9 cellular contexts compared by ENCODE assay signal in the genomic region with DNA sequence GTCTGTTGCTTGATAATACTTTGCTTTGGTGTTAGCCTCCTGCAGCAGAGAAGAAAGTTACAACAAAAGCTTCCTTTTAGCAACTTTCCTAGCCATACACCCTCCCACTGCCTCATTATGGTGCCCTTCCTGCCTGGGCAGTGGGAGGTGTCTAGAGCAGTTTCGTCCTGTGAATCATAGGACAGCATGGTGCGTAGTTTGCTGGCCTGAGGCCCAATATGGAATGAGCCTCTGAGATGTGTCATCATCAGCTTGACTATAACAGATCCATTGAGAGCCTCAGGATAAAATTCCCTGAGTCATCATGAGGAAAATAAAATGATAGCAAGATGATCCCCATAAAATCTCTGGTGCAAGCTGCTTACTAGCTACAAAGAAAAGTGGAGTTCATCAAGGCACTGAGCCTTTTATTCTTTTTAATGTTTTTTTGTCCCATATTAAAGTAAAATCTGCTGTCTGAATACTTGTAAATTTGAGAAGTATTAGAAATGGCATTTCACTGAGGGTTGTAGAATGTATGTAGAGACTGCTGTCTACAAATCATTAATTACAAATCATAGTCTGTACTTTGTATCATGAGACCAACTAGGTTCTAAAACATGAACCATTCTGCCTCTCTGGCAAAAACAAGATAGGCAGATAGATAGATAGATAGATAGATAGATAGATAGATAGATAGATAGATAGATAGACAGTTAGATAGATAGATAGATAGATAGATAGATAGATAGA.
DNase-seq lines count a peak whose midpoint lies in the region; ATAC-seq and TF ChIP-seq lines count a peak whose summit lies in the region.
"Had no signal": no experiment of that assay in that cellular context is flagged by ENCODE, and none has a peak within 500 bp of the region (broad histone marks: within the 10 kb centered on the region; RNA-seq: fewer than 3 reads in every experiment).

No MANE protein-coding gene starts in this region.

- H3K4me3 ChIP-seq in fibroblast of mammary gland (ENCODE audit: control insufficient read depth, low read depth, low read length): no peak overlapping the region
- no peak overlapping the region for H3K4me3 ChIP-seq in sigmoid colon
- no peak overlapping the region for H3K4me3 ChIP-seq in ovary

- ATAC-seq in HG02571 (IDR thresholded peaks at IDR 0.05; ENCODE audit: unreplicated experiment): no peak

- DNase-seq in GM04504 (ENCODE audit: low read depth): peak; percentile 94
- peak; percentile 92 for DNase-seq in RWPE1 (ENCODE audit: low spot score)
- DNase-seq in fibroblast of mammary gland (ENCODE audit: low read depth): peak; percentile 98
- DNase-seq in sigmoid colon: peak; percentile 78
- no peak for DNase-seq in T-helper 9 cell
- DNase-seq in ovary: no peak
- no peak for DNase-seq in SHP77 treated with DMSO at 0.1 percent for 48 hours (lab: John Stamatoyannopoulos, UW)
- DNase-seq: NCI-H2171 had no signal

- CTCF ChIA-PET in RWPE1 (lab: Yijun Ruan, JAX): interaction anchor here (0.7 kb wide), 2 partner anchors 52 to 341 kb away, joined by 3 to 5 read pairs; no protein-coding TSS in a partner anchor

- POLR2A ChIA-PET in RWPE1 (lab: Yijun Ruan, JAX; ENCODE audit: low non-redundant PET): no interaction called here

- TF ChIP-seq EP300 in sigmoid colon (IDR thresholded peaks at IDR 0.05) (no peak), ovary (IDR thresholded peaks at IDR 0.05) (no peak)

- TF ChIP-seq CTCF in RWPE1 (conservative IDR thresholded peaks at IDR 0.05; ENCODE audit: low read depth) (no peak), fibroblast of mammary gland (conservative IDR thresholded peaks at IDR 0.05; ENCODE audit: control insufficient read depth, insufficient read depth, low read depth, low read length) (no peak), sigmoid colon (IDR thresholded peaks at IDR 0.05) (no peak), ovary (IDR thresholded peaks at IDR 0.05) (no peak)

- TF ChIP-seq POLR2A in sigmoid colon (IDR thresholded peaks at IDR 0.05): no peak
- no peak for TF ChIP-seq POLR2A in ovary (IDR thresholded peaks at IDR 0.05)

- intact Hi-C loops in sigmoid colon (cut with DNase I): no loop called here
- intact Hi-C loops in ovary (cut with DNase I): no loop called here

- no peak overlapping the region for H3K27ac ChIP-seq in RWPE1
- no peak overlapping the region for H3K27ac ChIP-seq in sigmoid colon
- no peak overlapping the region for H3K27ac ChIP-seq in ovary

- H3K36me3 ChIP-seq in sigmoid colon (no peaks in the 10 kb centered on the region), ovary (no peaks in the 10 kb centered on the region)

- no peaks in the 10 kb centered on the region for H3K27me3 ChIP-seq in sigmoid colon
- H3K27me3 ChIP-seq in ovary: no peaks in the 10 kb centered on the region

- H3K4me1 ChIP-seq in sigmoid colon (peaks cover 0 to 5% (median 0%) of the 10 kb centered on the region in 4 donors), ovary (ENCODE audit: insufficient read depth) (no peaks in the 10 kb centered on the region)

- H3K9me3 ChIP-seq in sigmoid colon: no peaks in the 10 kb centered on the region
- H3K9me3 ChIP-seq in ovary: no peaks in the 10 kb centered on the region

- 62 to 71% methylated on average over 2 of the region's 2 CpGs for WGBS in sigmoid colon, 2 donors
- WGBS in ovary, 3 donors: 37 to 50% (median 49%) methylated on average over 2 of the region's 2 CpGs

Comparison
In these comparisons a context has a peak if more than half of its experiments do, and no peak if none do; other contexts are left out.
1. DNase-seq: peak in GM04504 (single experiment), RWPE1 (single experiment), fibroblast of mammary gland (single experiment) and sigmoid colon (single experiment); none in T-helper 9 cell (single experiment), ovary (0 of 5) and SHP77 treated with DMSO at 0.1 percent for 48 hours (single experiment).